13 cellular contexts compared by ENCODE assay signal in genomic region chr17:43272914-43273313, GRCh38. TPM values are rescaled to one million over a fixed set of nuclear protein-coding genes. Genes with fewer than 3 reads are reported as not detected.
"Had no signal": no experiment of that assay in that cellular context is flagged by ENCODE, and none has a peak within 500 bp of the region (broad histone marks: within the 10 kb centered on the region; RNA-seq: fewer than 3 reads in every experiment).

No MANE protein-coding gene starts in this region.

RNA-seq across cellular contexts. Expression of gene RNU2-1, which starts 39.1 kb away (rescaled TPM):
- total RNA-seq: dermis blood vessel endothelial cell, frontal cortex, lung microvascular endothelial cell, omental fat pad, renal cortical epithelial cell, subcutaneous adipose tissue had no signal
- polyA plus RNA-seq: small intestine, thymus had no signal

RNA-seq across cellular contexts. Expression of gene CCDC200, which starts 44.5 kb away (rescaled TPM):
- total RNA-seq: activated naive CD4-positive, alpha-beta T cell treated with anti-CD3 and anti-CD28 coated beads for 36 hours; activated T-cell treated with anti-CD3 and anti-CD28 coated beads, Interleukin-2, amount 50 U/mL, for 4 hours; cardiac septum; dermis blood vessel endothelial cell; esophagus mucosa; frontal cortex; left ventricle myocardium inferior; lung microvascular endothelial cell; omental fat pad; renal cortical epithelial cell; subcutaneous adipose tissue had no signal
- polyA plus RNA-seq: small intestine had no signal
